ENCODE assay signal across 10 cellular contexts in genomic region chr20:51531712-51532456, GRCh38. TPM values are rescaled to one million over a fixed set of nuclear protein-coding genes. Genes with fewer than 3 reads are reported as not detected.
DNase-seq lines count a peak whose midpoint lies in the region; ATAC-seq and TF ChIP-seq lines count a peak whose summit lies in the region.
"Had no signal": no experiment of that assay in that cellular context is flagged by ENCODE, and none has a peak within 500 bp of the region (broad histone marks: within the 10 kb centered on the region; RNA-seq: fewer than 3 reads in every experiment).

No MANE protein-coding gene starts in this region.

- no peak overlapping the region for H2BK120ac ChIP-seq in neuronal stem cell (ENCODE audit: low read depth, low read length)

- POLR2A ChIA-PET in activated CD4-positive, alpha-beta T cell treated with anti-CD3 and anti-CD28 coated beads for 36 hours (lab: Charles Lee) = interaction anchor here (0.7 to 2.2 kb wide), 8 partner anchors 9 to 127 kb away, joined by 3 to 16 read pairs (median 6); partner anchors contain the start of gene NFATC2
- POLR2A ChIA-PET in activated CD4-positive, alpha-beta memory T cell treated with anti-CD3 and anti-CD28 coated beads, Interleukin-2, amount 10 ng/mL, durations not matched to agents 7 days and 5 days (lab: Charles Lee) = interaction anchor here (1.4 to 3.0 kb wide), 4 partner anchors 9 to 108 kb away, joined by 3 to 33 read pairs (median 9); partner anchors contain the start of gene NFATC2

- DNase-seq in activated CD4-positive, alpha-beta T cell treated with anti-CD3 and anti-CD28 coated beads for 36 hours = no peak
- DNase-seq in activated CD4-positive, alpha-beta T cell treated with anti-CD3 and anti-CD28 coated beads, Interleukin-2, amount 50 U/mL, for 1 hour = no peak
- no peak for DNase-seq in activated CD4-positive, alpha-beta memory T cell treated with anti-CD3 and anti-CD28 coated beads, Interleukin-2, amount 10 ng/mL, durations not matched to agents 7 days and 5 days
- DNase-seq in fibroblast of lung (ENCODE audit: low read depth in 2 of 2) (no peak), neuronal stem cell (ENCODE audit: low spot score) (no peak), hepatic stellate cell (ENCODE audit: low spot score) (no peak)
- DNase-seq: DMS79 had no signal

- H3K4me3 Mint-ChIP-seq in activated CD4-positive, alpha-beta T cell treated with anti-CD3 and anti-CD28 coated beads for 36 hours = peak overlapping the region; percentile 75
- H3K4me3 Mint-ChIP-seq in activated CD4-positive, alpha-beta memory T cell treated with anti-CD3 and anti-CD28 coated beads, Interleukin-2, amount 10 ng/mL, durations not matched to agents 7 days and 5 days = peak overlapping the region; percentile 12
- H3K4me3 Mint-ChIP-seq in stimulated activated memory B cell treated with anti-CD40 and anti-IgM and Interleukin-4, amounts not matched to agents 10 μg/mL and 1 μg/mL and 100 μg/mL, for 72 hours = peak overlapping the region; percentile 78

- no peak overlapping the region for H2AFZ ChIP-seq in fibroblast of lung (ENCODE audit: low read length)
- H2AFZ ChIP-seq in neuronal stem cell (ENCODE audit: low read length) = no peak overlapping the region

- H3K27ac ChIP-seq in fibroblast of lung (ENCODE audit: insufficient read depth, low read length) (peak overlapping the region; percentile 46), neuronal stem cell (replicated peaks; ENCODE audit: low read length) (no peak overlapping the region)
- H3K27ac ChIP-seq: neutrophil had no signal

- no CpG with 5 or more reads among the region's 12 CpGs for WGBS in neuronal stem cell (ENCODE audit: extremely low coverage in 2 of 2, insufficient read length in 2 of 2, insufficient replicate concordance in 1 of 2), 2 donors

- H3K4me2 ChIP-seq in fibroblast of lung (ENCODE audit: extremely low read depth, insufficient read depth, low read length) (no peak overlapping the region), neuronal stem cell (ENCODE audit: insufficient read depth, low read length, poor library complexity, severe bottlenecking) (no peak overlapping the region)

- H4K20me1 ChIP-seq in fibroblast of lung (ENCODE audit: control insufficient read depth, extremely low read depth, insufficient read depth, low read length) = no peaks in the 10 kb centered on the region

- no peak overlapping the region for H2BK15ac ChIP-seq in neuronal stem cell (ENCODE audit: low read length)

- CTCF ChIA-PET in activated CD4-positive, alpha-beta T cell treated with anti-CD3 and anti-CD28 coated beads for 36 hours (lab: Charles Lee) = interaction anchor here (1.7 kb wide), 1 partner anchor 9 kb away, joined by 4 read pairs; no protein-coding TSS in a partner anchor
- CTCF ChIA-PET in activated CD4-positive, alpha-beta memory T cell treated with anti-CD3 and anti-CD28 coated beads, Interleukin-2, amount 10 ng/mL, durations not matched to agents 7 days and 5 days (lab: Charles Lee) = interaction anchor here (1.4 kb wide), 1 partner anchor 9 kb away, joined by 5 read pairs; no protein-coding TSS in a partner anchor

- no peak overlapping the region for H4K91ac ChIP-seq in neuronal stem cell (ENCODE audit: low read depth, low read length, poor library complexity)

- H3K4me1 ChIP-seq in fibroblast of lung (ENCODE audit: control insufficient read depth, extremely low read depth, insufficient read depth, low read length) (peaks cover 19% of the 10 kb centered on the region), neuronal stem cell (ENCODE audit: control insufficient read depth in 2 of 2, insufficient read depth in 1 of 2, low read depth in 1 of 2, low read length in 2 of 2) (peaks cover 0 to 18% of the 10 kb centered on the region in 2 donors)

- H3K36me3 ChIP-seq in fibroblast of lung (ENCODE audit: control insufficient read depth, insufficient read depth, low read length) (no peaks in the 10 kb centered on the region), neuronal stem cell (replicated peaks in 1 of 2; ENCODE audit: control insufficient read depth in 2 of 2, insufficient read depth in 2 of 2, low read length in 2 of 2) (no peaks in the 10 kb centered on the region)
- H3K36me3 ChIP-seq: neutrophil had no signal

- H3K79me2 ChIP-seq in fibroblast of lung (ENCODE audit: control insufficient read depth, insufficient read depth, low read length) = no peaks in the 10 kb centered on the region

- H2AK5ac ChIP-seq in neuronal stem cell (ENCODE audit: low read depth, low read length) = no peak overlapping the region

- H3K23ac ChIP-seq in neuronal stem cell (ENCODE audit: low read depth, low read length, poor library complexity) = no peak overlapping the region

- H2BK5ac ChIP-seq in neuronal stem cell (ENCODE audit: low read length) = no peak overlapping the region

- H3K27me3 ChIP-seq in fibroblast of lung (ENCODE audit: control insufficient read depth, insufficient read depth, low read length) = no peaks in the 10 kb centered on the region
- no peaks in the 10 kb centered on the region for H3K27me3 ChIP-seq in neuronal stem cell (ENCODE audit: control insufficient read depth in 3 of 3, insufficient read depth in 3 of 3, low read depth in 1 of 3, low read length in 3 of 3)

- intact Hi-C loops in activated CD4-positive, alpha-beta T cell treated with anti-CD3 and anti-CD28 coated beads for 36 hours (cut with DNase I, micrococcal nuclease) = loop anchor here (1.0 to 10.0 kb wide), 13 partner anchors 9 to 737 kb away; partner anchors contain the start of gene BCAS4 (in 1 of the 2)

- no peak overlapping the region for H3K18ac ChIP-seq in neuronal stem cell (ENCODE audit: low read length)

- no peak overlapping the region for H3K4ac ChIP-seq in neuronal stem cell (ENCODE audit: low read length)

- no peak for TF ChIP-seq CTCF in fibroblast of lung (conservative IDR thresholded peaks at IDR 0.05 in 1 of 2, IDR thresholded peaks at IDR 0.05 in 1 of 2; ENCODE audit: low read depth in 1 of 2, low read length in 2 of 2)

- ATAC-seq in activated CD4-positive, alpha-beta T cell treated with anti-CD3 and anti-CD28 coated beads for 36 hours = no peak
- no peak for ATAC-seq in stimulated activated memory B cell treated with anti-CD40 and anti-IgM and Interleukin-4, amounts not matched to agents 10 μg/mL and 1 μg/mL and 100 μg/mL, for 72 hours
- no peak for ATAC-seq in HG03095 (IDR thresholded peaks at IDR 0.05; ENCODE audit: unreplicated experiment)

- H4K8ac ChIP-seq in neuronal stem cell (ENCODE audit: low read depth, low read length) = no peak overlapping the region

- H3K79me1 ChIP-seq in neuronal stem cell (ENCODE audit: low read depth, low read length) = no peaks in the 10 kb centered on the region

- H3K4me3 ChIP-seq in fibroblast of lung (replicated peaks in 1 of 4; ENCODE audit: control extremely low read depth in 1 of 4, insufficient read depth in 1 of 4, low read depth in 3 of 4, low read length in 4 of 4) = no peak overlapping the region
- no peak overlapping the region for H3K4me3 ChIP-seq in neuronal stem cell (ENCODE audit: low read length in 2 of 2)

- H3K9me3 ChIP-seq in fibroblast of lung (ENCODE audit: control insufficient read depth, insufficient read depth, low read depth, low read length) (no peaks in the 10 kb centered on the region), neuronal stem cell (replicated peaks in 1 of 2; ENCODE audit: control insufficient read depth in 2 of 2, insufficient read depth in 1 of 2, low read depth in 1 of 2, low read length in 2 of 2) (no peaks in the 10 kb centered on the region)
- H3K9me3 ChIP-seq: neutrophil had no signal

- H3K27ac Mint-ChIP-seq in activated CD4-positive, alpha-beta T cell treated with anti-CD3 and anti-CD28 coated beads for 36 hours = peak overlapping the region; percentile 99
- H3K27ac Mint-ChIP-seq in activated CD4-positive, alpha-beta memory T cell treated with anti-CD3 and anti-CD28 coated beads, Interleukin-2, amount 10 ng/mL, durations not matched to agents 7 days and 5 days = peak overlapping the region; percentile 91
- peak overlapping the region; percentile 94 for H3K27ac Mint-ChIP-seq in stimulated activated memory B cell treated with anti-CD40 and anti-IgM and Interleukin-4, amounts not matched to agents 10 μg/mL and 1 μg/mL and 100 μg/mL, for 72 hours

- H3K27me3 Mint-ChIP-seq in activated CD4-positive, alpha-beta T cell treated with anti-CD3 and anti-CD28 coated beads for 36 hours = no peaks in the 10 kb centered on the region
- no peaks in the 10 kb centered on the region for H3K27me3 Mint-ChIP-seq in activated CD4-positive, alpha-beta memory T cell treated with anti-CD3 and anti-CD28 coated beads, Interleukin-2, amount 10 ng/mL, durations not matched to agents 7 days and 5 days
- no peaks in the 10 kb centered on the region for H3K27me3 Mint-ChIP-seq in stimulated activated memory B cell treated with anti-CD40 and anti-IgM and Interleukin-4, amounts not matched to agents 10 μg/mL and 1 μg/mL and 100 μg/mL, for 72 hours

- H3K4me1 Mint-ChIP-seq in activated CD4-positive, alpha-beta T cell treated with anti-CD3 and anti-CD28 coated beads for 36 hours = peaks cover 99% of the 10 kb centered on the region
- peaks cover 96% of the 10 kb centered on the region for H3K4me1 Mint-ChIP-seq in activated CD4-positive, alpha-beta memory T cell treated with anti-CD3 and anti-CD28 coated beads, Interleukin-2, amount 10 ng/mL, durations not matched to agents 7 days and 5 days
- H3K4me1 Mint-ChIP-seq in stimulated activated memory B cell treated with anti-CD40 and anti-IgM and Interleukin-4, amounts not matched to agents 10 μg/mL and 1 μg/mL and 100 μg/mL, for 72 hours = peaks cover 95% of the 10 kb centered on the region

- peaks cover 52% of the 10 kb centered on the region for H3K36me3 Mint-ChIP-seq in activated CD4-positive, alpha-beta T cell treated with anti-CD3 and anti-CD28 coated beads for 36 hours (ENCODE audit: low read depth)
- peaks cover 62% of the 10 kb centered on the region for H3K36me3 Mint-ChIP-seq in activated CD4-positive, alpha-beta memory T cell treated with anti-CD3 and anti-CD28 coated beads, Interleukin-2, amount 10 ng/mL, durations not matched to agents 7 days and 5 days (ENCODE audit: low read depth)
- H3K36me3 Mint-ChIP-seq in stimulated activated memory B cell treated with anti-CD40 and anti-IgM and Interleukin-4, amounts not matched to agents 10 μg/mL and 1 μg/mL and 100 μg/mL, for 72 hours = peaks cover 26% of the 10 kb centered on the region

- H3K9me3 Mint-ChIP-seq in activated CD4-positive, alpha-beta T cell treated with anti-CD3 and anti-CD28 coated beads for 36 hours (ENCODE audit: low read depth) = no peaks in the 10 kb centered on the region
- no peaks in the 10 kb centered on the region for H3K9me3 Mint-ChIP-seq in activated CD4-positive, alpha-beta memory T cell treated with anti-CD3 and anti-CD28 coated beads, Interleukin-2, amount 10 ng/mL, durations not matched to agents 7 days and 5 days
- H3K9me3 Mint-ChIP-seq in stimulated activated memory B cell treated with anti-CD40 and anti-IgM and Interleukin-4, amounts not matched to agents 10 μg/mL and 1 μg/mL and 100 μg/mL, for 72 hours = no peaks in the 10 kb centered on the region

- no peak overlapping the region for H2BK12ac ChIP-seq in neuronal stem cell (ENCODE audit: low read length)

- H3K14ac ChIP-seq in neuronal stem cell (ENCODE audit: low read length) = no peak overlapping the region

- H3K9ac ChIP-seq in fibroblast of lung (ENCODE audit: insufficient read depth, low read length) = no peak overlapping the region
- no peak overlapping the region for H3K9ac ChIP-seq in neuronal stem cell (ENCODE audit: low read depth, low read length, poor library complexity)

RNA-seq across cellular contexts. Expression of gene NFATC2, which starts 10.6 kb away (rescaled TPM):
- 10 to 100 TPM; 38.5 to 49.8 TPM for total RNA-seq in activated CD4-positive, alpha-beta T cell treated with anti-CD3 and anti-CD28 coated beads for 36 hours
- total RNA-seq in activated CD4-positive, alpha-beta memory T cell treated with anti-CD3 and anti-CD28 coated beads, Interleukin-2, amount 10 ng/mL, durations not matched to agents 7 days and 5 days = 10 to 100 TPM; 53.3 to 56.9 TPM
- under 0.01 and 0.50 TPM in 2 replicates for total RNA-seq in fibroblast of lung
- polyA plus RNA-seq in fibroblast of lung = 0.11 and 1.2 TPM in 2 replicates
- polyA plus RNA-seq in fibroblast of lung (2012) = 0.24 and 2.2 TPM in 2 replicates
- 0.26 and 2.8 TPM in 2 replicates for polyA minus RNA-seq in fibroblast of lung (ENCODE audit: low replicate concordance)
- 0.67 TPM for polyA plus RNA-seq in neuronal stem cell (2013, experiment 1 of 2)
- polyA plus RNA-seq in neuronal stem cell (2013, experiment 2 of 2) = 0.76 TPM

Comparison
In these comparisons a context has a peak if more than half of its experiments do, and no peak if none do; other contexts are left out.
1. H3K4me3 Mint-ChIP-seq: peak in every context shown above with its lines; median percentile 78 in stimulated activated memory B cell treated with anti-CD40 and anti-IgM and Interleukin-4, amounts not matched to agents 10 μg/mL and 1 μg/mL and 100 μg/mL, for 72 hours; 75 in activated CD4-positive, alpha-beta T cell treated with anti-CD3 and anti-CD28 coated beads for 36 hours; 12 in activated CD4-positive, alpha-beta memory T cell treated with anti-CD3 and anti-CD28 coated beads, Interleukin-2, amount 10 ng/mL, durations not matched to agents 7 days and 5 days.
2. RNA of gene NFATC2, which starts 10.6 kb away (total RNA-seq): 53.3 to 56.9 TPM in activated CD4-positive, alpha-beta memory T cell treated with anti-CD3 and anti-CD28 coated beads, Interleukin-2, amount 10 ng/mL, durations not matched to agents 7 days and 5 days and 38.5 to 49.8 TPM in activated CD4-positive, alpha-beta T cell treated with anti-CD3 and anti-CD28 coated beads for 36 hours; under 0.01 to 0.50 TPM in fibroblast of lung; every median in the first group is over 10 times any median in the second.
3. Peak in every context shown above with its lines, with median percentiles within 50 percentile points of each other: H3K27ac Mint-ChIP-seq.